ENCODE assay signal across 20 cellular contexts in the genomic region with DNA sequence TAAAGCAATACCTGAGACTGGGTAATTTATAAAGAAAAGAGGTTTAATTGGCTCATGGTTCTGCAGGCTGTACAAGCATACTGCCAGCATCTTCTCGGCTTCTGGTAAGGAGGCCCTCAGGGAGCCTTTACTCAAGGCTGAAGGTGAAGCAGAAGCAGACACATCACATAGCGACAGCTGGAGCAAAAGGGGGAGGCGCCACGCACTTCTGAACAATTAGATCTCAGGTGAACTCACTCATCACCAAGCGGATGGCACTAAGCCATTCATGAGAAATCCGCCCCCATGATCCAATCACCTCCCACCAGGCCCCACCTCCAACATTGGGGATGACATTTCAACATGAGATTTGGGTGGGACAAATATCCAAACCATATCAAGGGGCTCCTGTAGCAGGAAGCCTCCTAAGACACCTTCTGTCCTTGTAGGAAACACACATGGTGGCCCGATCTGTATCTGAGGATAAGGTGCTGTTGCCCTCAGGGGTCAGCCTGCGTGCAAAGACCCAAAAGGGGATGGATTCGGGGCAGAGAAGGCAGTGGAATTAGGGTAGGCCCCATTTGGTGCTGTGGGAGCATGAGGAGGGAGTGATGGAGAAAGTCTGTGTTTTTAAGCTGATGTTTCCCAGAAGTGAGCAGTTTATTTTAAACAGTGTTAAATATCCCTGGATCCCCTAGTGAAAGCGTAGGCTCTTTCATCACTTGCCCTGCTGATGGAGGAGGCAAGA. TPM values are rescaled to one million over a fixed set of nuclear protein-coding genes. Genes with fewer than 3 reads are reported as not detected.
DNase-seq lines count a peak whose midpoint lies in the region; ATAC-seq and TF ChIP-seq lines count a peak whose summit lies in the region.
"Had no signal": no experiment of that assay in that cellular context is flagged by ENCODE, and none has a peak within 500 bp of the region (broad histone marks: within the 10 kb centered on the region; RNA-seq: fewer than 3 reads in every experiment).

No MANE protein-coding gene starts in this region.

- H3K27me3 ChIP-seq in IMR-90 (ENCODE audit: control insufficient read depth, insufficient read depth, low read length) (no peaks in the 10 kb centered on the region), hepatocyte (no peaks in the 10 kb centered on the region)
- H3K27me3 ChIP-seq: adrenal gland had no signal

- H3K36me3 Mint-ChIP-seq in central memory CD8-positive, alpha-beta T cell (ENCODE audit: insufficient read depth), result peaks cover 28% of the 10 kb centered on the region
- peaks cover 82% of the 10 kb centered on the region for H3K36me3 Mint-ChIP-seq in stimulated activated memory B cell treated with anti-CD40 and anti-IgM and Interleukin-4, amounts not matched to agents 10 μg/mL and 1 μg/mL and 100 μg/mL, for 72 hours

- H3K18ac ChIP-seq in IMR-90 (ENCODE audit: low read depth, low read length), result no peak overlapping the region

- H3K4me1 ChIP-seq in IMR-90 (ENCODE audit: control insufficient read depth, insufficient read depth, low read length) (no peaks in the 10 kb centered on the region), hepatocyte (ENCODE audit: insufficient read depth) (no peaks in the 10 kb centered on the region)
- H3K4me1 ChIP-seq: adrenal gland, HAP-1 had no signal

- H3K9me2 ChIP-seq in hepatocyte (replicated peaks; ENCODE audit: insufficient read depth), result no peaks in the 10 kb centered on the region

- no peak overlapping the region for H2BK120ac ChIP-seq in IMR-90 (ENCODE audit: low read depth, low read length)

- no peak overlapping the region for H2BK15ac ChIP-seq in IMR-90 (ENCODE audit: low read depth, low read length)

- H2BK20ac ChIP-seq in IMR-90 (ENCODE audit: low read depth, low read length), result no peak overlapping the region

- in situ Hi-C loops in IMR-90 (cut with MboI; ENCODE audit: low sequenced_read_pairs), result no loop called here

- peaks cover 49% of the 10 kb centered on the region for H3K4me1 Mint-ChIP-seq in central memory CD8-positive, alpha-beta T cell
- H3K4me1 Mint-ChIP-seq in stimulated activated memory B cell treated with anti-CD40 and anti-IgM and Interleukin-4, amounts not matched to agents 10 μg/mL and 1 μg/mL and 100 μg/mL, for 72 hours, result peaks cover 50% of the 10 kb centered on the region

- H2AK5ac ChIP-seq in IMR-90 (ENCODE audit: low read depth, low read length), result no peak overlapping the region

- POLR2A ChIA-PET in IMR-90 (lab: Charles Lee; ENCODE audit: unreplicated experiment), result no interaction called here

- H2AFZ ChIP-seq in IMR-90 (replicated peaks; ENCODE audit: low read length, poor library complexity) (peak overlapping the region; percentile 51), hepatocyte (no peak overlapping the region)

- H3K36me3 ChIP-seq in IMR-90 (ENCODE audit: control insufficient read depth, insufficient read depth, low read length), result no peaks in the 10 kb centered on the region
- no peaks in the 10 kb centered on the region for H3K36me3 ChIP-seq in hepatocyte (replicated peaks; ENCODE audit: insufficient read depth, low read depth)
- H3K36me3 ChIP-seq: adrenal gland, HAP-1 had no signal

- dilution Hi-C loops in IMR-90 (cut with HindIII; ENCODE audit: low sequenced_read_pairs, unreplicated experiment), result no loop called here

- H3K56ac ChIP-seq in IMR-90 (ENCODE audit: extremely low read depth, insufficient read depth, low read length), result no peak overlapping the region

- no peak for TF ChIP-seq POLR2A in IMR-90 (IDR thresholded peaks at IDR 0.05; ENCODE audit: low read depth, low read length)

- H4K5ac ChIP-seq in IMR-90 (ENCODE audit: low read depth, low read length), result no peak overlapping the region

- H4K8ac ChIP-seq in IMR-90 (ENCODE audit: low read depth in 2 of 2, low read length in 2 of 2), result no peak overlapping the region

- H3K9me3 ChIP-seq in IMR-90 (ENCODE audit: control insufficient read depth, insufficient read depth, low read length) (no peaks in the 10 kb centered on the region), hepatocyte (ENCODE audit: low read depth) (peaks cover 7% of the 10 kb centered on the region)
- H3K9me3 ChIP-seq: HAP-1 had no signal

- H3K4me3 Mint-ChIP-seq in central memory CD8-positive, alpha-beta T cell, result no peak overlapping the region
- no peak overlapping the region for H3K4me3 Mint-ChIP-seq in stimulated activated memory B cell treated with anti-CD40 and anti-IgM and Interleukin-4, amounts not matched to agents 10 μg/mL and 1 μg/mL and 100 μg/mL, for 72 hours

- H3K9me3 Mint-ChIP-seq in central memory CD8-positive, alpha-beta T cell, result peaks cover 12% of the 10 kb centered on the region
- peaks cover 10% of the 10 kb centered on the region for H3K9me3 Mint-ChIP-seq in stimulated activated memory B cell treated with anti-CD40 and anti-IgM and Interleukin-4, amounts not matched to agents 10 μg/mL and 1 μg/mL and 100 μg/mL, for 72 hours

- 87% methylated on average over 3 of the region's 10 CpGs; no CpG with 5 or more reads in 1 of the 2 experiments for WGBS in IMR-90 (ENCODE audit: extremely low coverage in 2 of 2, insufficient read length in 1 of 2), 2 experiments
- WGBS in hepatocyte (ENCODE audit: low lambda C conversion rate, missing lambda C conversion rate), result 91% methylated on average over 10 of the region's 10 CpGs

- H3K27ac Mint-ChIP-seq in central memory CD8-positive, alpha-beta T cell (ENCODE audit: low read depth), result peak overlapping the region; percentile 77
- H3K27ac Mint-ChIP-seq in stimulated activated memory B cell treated with anti-CD40 and anti-IgM and Interleukin-4, amounts not matched to agents 10 μg/mL and 1 μg/mL and 100 μg/mL, for 72 hours, result peak overlapping the region; percentile 88

- H4K20me1 ChIP-seq in IMR-90 (ENCODE audit: insufficient read depth, low read length) (no peaks in the 10 kb centered on the region), hepatocyte (ENCODE audit: insufficient read depth, poor library complexity, severe bottlenecking) (no peaks in the 10 kb centered on the region)

- H3K79me2 ChIP-seq in hepatocyte, result no peaks in the 10 kb centered on the region

- no peaks in the 10 kb centered on the region; a peak in 1 of 4 replicates for H3K79me1 ChIP-seq in IMR-90 (ENCODE audit: low read depth in 1 of 2, low read length in 2 of 2)

- no peak overlapping the region for H3K4ac ChIP-seq in IMR-90 (ENCODE audit: low read depth, low read length)

- no peak for TF ChIP-seq RAD21 in IMR-90 (IDR thresholded peaks at IDR 0.05; ENCODE audit: low read length)

- H2BK5ac ChIP-seq in IMR-90 (ENCODE audit: low read depth, low read length, poor library complexity, severe bottlenecking), result no peak overlapping the region

- H4K91ac ChIP-seq in IMR-90 (ENCODE audit: insufficient read depth, low read depth, low read length), result no peak overlapping the region

- TF ChIP-seq CTCF in IMR-90 (conservative IDR thresholded peaks at IDR 0.05; ENCODE audit: low read depth, low read length) (no peak), hepatocyte (IDR thresholded peaks at IDR 0.05; ENCODE audit: poor library complexity) (no peak)

- BruUV-seq in IMR-90 (replicated peaks; lab: Mats Ljungman, UMichigan), result no TSS peak

- no peak overlapping the region for H2AK9ac ChIP-seq in IMR-90 (replicated peaks; ENCODE audit: low read depth, low read length, poor library complexity)

- CTCF ChIA-PET in IMR-90 (lab: Yijun Ruan, JAX), result no interaction called here

- peak; percentile 16 for DNase-seq in NCI-H2171 treated with DMSO at 0.1 percent for 48 hours (lab: John Stamatoyannopoulos, UW)
- no peak for DNase-seq in NCI-H2171 (lab: John Stamatoyannopoulos, UW)
- no peak for DNase-seq in IMR-90
- peak in 1 of 2 donors; percentile 4 for DNase-seq in central memory CD8-positive, alpha-beta T cell (ENCODE audit: low spot score in 2 of 2)
- no peak for DNase-seq in nucleus accumbens (lab: John Stamatoyannopoulos, UW)
- DNase-seq in hepatocyte (ENCODE audit: low spot score), result no peak
- DNase-seq: activated CD4-positive, CD25-positive, alpha-beta regulatory T cell treated with anti-CD3 and anti-CD28 coated beads, Interleukin-2, amount 50 U/mL, for 72 hours; GDM1; KG1; kidney glomerular epithelial cell; NCI-H1105; PC-3; stimulated activated CD4-positive, alpha-beta T cell treated with anti-CD3 and anti-CD28 coated beads, Interleukin-1b, Interleukin-23, amount 100 ng/mL, for 48 hours had no signal

- H3K4me2 ChIP-seq in IMR-90 (ENCODE audit: low read depth, low read length), result no peak overlapping the region
- H3K4me2 ChIP-seq in hepatocyte, result no peak overlapping the region

- H3K9ac ChIP-seq in IMR-90 (ENCODE audit: low read depth, low read length), result no peak overlapping the region

- intact Hi-C loops in IMR-90 (cut with micrococcal nuclease), result no loop called here

- H3K4me3 ChIP-seq in IMR-90 (ENCODE audit: insufficient read depth, low read depth, low read length) (no peak overlapping the region), hepatocyte (no peak overlapping the region)
- H3K4me3 ChIP-seq: adrenal gland, HAP-1 had no signal

- no peak overlapping the region for H3K14ac ChIP-seq in IMR-90 (replicated peaks; ENCODE audit: low read depth, low read length)

- ATAC-seq in IMR-90 (ENCODE audit: low read depth), result no peak
- no peak for ATAC-seq in central memory CD8-positive, alpha-beta T cell (replicated peaks; ENCODE audit: extremely low read depth, poor library complexity, severe bottlenecking)
- no peak for ATAC-seq in stimulated activated memory B cell treated with anti-CD40 and anti-IgM and Interleukin-4, amounts not matched to agents 10 μg/mL and 1 μg/mL and 100 μg/mL, for 72 hours
- ATAC-seq in GM19463 (IDR thresholded peaks at IDR 0.05; ENCODE audit: unreplicated experiment), result no peak
- ATAC-seq: PC-3, SK-N-SH treated with all-trans-retinoic acid at 6 μM for 48 hours had no signal

- H3K27ac ChIP-seq in IMR-90 (ENCODE audit: insufficient read depth, low read length) (no peak overlapping the region), hepatocyte (no peak overlapping the region)
- H3K27ac ChIP-seq: 22Rv1, adrenal gland, epithelial cell of prostate had no signal

- H3K23ac ChIP-seq in IMR-90 (ENCODE audit: low read depth, low read length), result no peak overlapping the region

- no peaks in the 10 kb centered on the region for H3K27me3 Mint-ChIP-seq in central memory CD8-positive, alpha-beta T cell
- no peaks in the 10 kb centered on the region for H3K27me3 Mint-ChIP-seq in stimulated activated memory B cell treated with anti-CD40 and anti-IgM and Interleukin-4, amounts not matched to agents 10 μg/mL and 1 μg/mL and 100 μg/mL, for 72 hours

- H3K9me1 ChIP-seq in IMR-90 (ENCODE audit: insufficient read depth, low read length), result no peaks in the 10 kb centered on the region

TF ChIP-seq in IMR-90, 13 proteins besides CTCF, POLR2A, EP300 and RAD21 (continues in another document):
- TF ChIP-seq MAFK (IDR thresholded peaks at IDR 0.05; ENCODE audit: low read depth, low read length), result no peak
- no peak for TF ChIP-seq MAZ (IDR thresholded peaks at IDR 0.05; ENCODE audit: borderline replicate concordance, low read depth, low read length)
- TF ChIP-seq MXI1 (IDR thresholded peaks at IDR 0.05; ENCODE audit: borderline replicate concordance, low read depth, low read length), result no peak
- TF ChIP-seq BHLHE40 (IDR thresholded peaks at IDR 0.05; ENCODE audit: low read depth, low read length), result no peak

RNA-seq across cellular contexts. Expression of gene IL21R, which starts 23.0 kb away (rescaled TPM):
- total RNA-seq in IMR-90 (2012; rRNA removed) (0.72 and 0.83 TPM in 2 replicates), hepatocyte (0.10 and 0.16 TPM in 2 replicates)
- polyA plus RNA-seq in IMR-90 (2012; rRNA removed) (0.83 and 0.97 TPM in 2 replicates), hepatocyte (not detected in 2 replicates)
- 0.54 and 0.75 TPM in 2 replicates for polyA plus RNA-seq in IMR-90 (2012; cell fraction: cytosol; rRNA removed)
- 0.38 and 0.77 TPM in 2 replicates for polyA plus RNA-seq in IMR-90 (2012; cell fraction: nucleus; rRNA removed; ENCODE audit: low replicate concordance)
